Comparison of ENCODE assay signal across 15 cellular contexts in genomic region chr1:205170532-205171269, GRCh38.
"Had no signal": no experiment of that assay in that cellular context is flagged by ENCODE, and none has a peak within 500 bp of the region (broad histone marks: within the 10 kb centered on the region; RNA-seq: fewer than 3 reads in every experiment).

No MANE protein-coding gene starts in this region.

- ATAC-seq: foreskin keratinocyte, left colon had no signal

- H3K27me3 Mint-ChIP-seq: activated naive CD8-positive, alpha-beta T cell; T-cell had no signal

- H3K9me3 Mint-ChIP-seq: nephron, T-cell had no signal

- DNase-seq: activated CD4-positive, alpha-beta T cell treated with anti-CD3 and anti-CD28 coated beads for 1 hour; activated CD8-positive, alpha-beta memory T cell treated with anti-CD3 and anti-CD28 coated beads for 24 hours; activated gamma-delta T cell; foreskin keratinocyte; left colon; mammary epithelial cell; occipital lobe; sigmoid colon; stimulated activated CD4-positive, alpha-beta T cell treated with anti-CD3 and anti-CD28 coated beads, Interleukin-12 subunit alpha, Interleukin-12 subunit beta, amount 100 ng/mL, for 4 hours; stimulated activated CD4-positive, alpha-beta T cell treated with anti-CD3 and anti-CD28 coated beads, Interleukin-2, amount 100 ng/mL, for 48 hours; stimulated activated CD8-positive, alpha-beta memory T cell treated with anti-CD3 and anti-CD28 coated beads, Interleukin-4, amount 100 ng/mL, for 48 hours had no signal

- H3K4me3 ChIP-seq: ascending aorta, sigmoid colon had no signal

- H3K27ac ChIP-seq: ascending aorta, foreskin keratinocyte, sigmoid colon had no signal

- H3K27me3 ChIP-seq: ascending aorta, foreskin keratinocyte, sigmoid colon had no signal

- H3K4me1 ChIP-seq: ascending aorta had no signal

- H3K27ac Mint-ChIP-seq: nephron, T-cell had no signal

- H3K9me3 ChIP-seq: ascending aorta, sigmoid colon had no signal

- H3K4me3 Mint-ChIP-seq: nephron had no signal
